8 cellular contexts compared by ENCODE assay signal in the genomic region with DNA sequence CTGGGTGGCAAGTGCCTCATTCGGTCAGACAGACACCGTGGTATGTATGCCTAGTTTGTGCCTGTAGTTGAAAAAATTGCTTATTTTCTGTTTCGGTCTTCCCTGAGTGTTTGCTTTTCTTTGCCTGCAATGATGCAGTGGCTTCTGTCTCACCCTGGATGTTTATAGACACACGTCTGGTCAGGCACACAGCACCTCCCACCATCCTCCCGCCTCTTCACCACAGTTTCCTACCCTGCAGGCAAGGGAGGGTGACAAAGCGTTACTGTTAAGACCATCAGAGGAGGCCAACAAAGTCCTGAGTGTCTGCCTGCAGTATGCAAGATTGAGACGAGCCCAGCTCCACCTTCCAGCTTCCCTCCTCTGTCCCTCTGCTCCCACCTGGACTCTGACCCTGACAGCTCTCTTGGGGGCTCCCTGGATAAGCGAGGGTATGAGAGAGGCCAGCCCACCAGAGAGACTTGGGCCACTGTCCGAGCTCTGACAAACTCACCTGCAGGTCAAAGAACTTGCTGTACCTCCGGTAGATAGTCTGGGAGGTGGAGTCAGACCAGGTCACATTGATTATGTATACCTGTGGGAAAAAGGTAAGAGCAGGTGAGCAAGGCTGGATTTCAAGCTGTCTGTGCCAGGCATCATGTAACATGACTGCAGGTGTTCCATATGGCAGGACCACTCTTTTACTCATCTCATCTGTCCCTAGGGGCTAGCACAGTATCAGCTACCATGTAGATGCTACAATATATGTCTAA. TPM values are rescaled to one million over a fixed set of nuclear protein-coding genes. Genes with fewer than 3 reads are reported as not detected.
DNase-seq lines count a peak whose midpoint lies in the region; ATAC-seq and TF ChIP-seq lines count a peak whose summit lies in the region.

No MANE protein-coding gene starts in this region.

- H3K79me1 ChIP-seq in mesenchymal stem cell (replicated peaks; ENCODE audit: low read length, poor library complexity, severe bottlenecking): no peaks in the 10 kb centered on the region

- no peak overlapping the region for H3K4ac ChIP-seq in mesenchymal stem cell (ENCODE audit: low read depth in 1 of 2, low read length in 2 of 2)

- 58% methylated on average over 10 of the region's 10 CpGs for WGBS in mesenchymal stem cell

- H2AK5ac ChIP-seq in mesenchymal stem cell (ENCODE audit: low read length, severe bottlenecking): no peak overlapping the region

- H2BK15ac ChIP-seq in mesenchymal stem cell (ENCODE audit: low read depth, poor library complexity, severe bottlenecking): no peak overlapping the region

- H3K9me3 ChIP-seq in mesenchymal stem cell (ENCODE audit: control insufficient read depth, low read length): no peaks in the 10 kb centered on the region

- no peak overlapping the region for H3K27ac ChIP-seq in mesenchymal stem cell (ENCODE audit: low read length, poor library complexity, severe bottlenecking)

- peaks cover 0 to 7% of the 10 kb centered on the region in 2 experiments for H3K27me3 ChIP-seq in mesenchymal stem cell (ENCODE audit: control insufficient read depth in 1 of 2, insufficient read depth in 1 of 2, low read length in 2 of 2)

- peaks cover 15% of the 10 kb centered on the region for H3K4me1 ChIP-seq in mesenchymal stem cell (ENCODE audit: control insufficient read depth, insufficient read depth, low read depth, low read length)

- H2AFZ ChIP-seq in mesenchymal stem cell (ENCODE audit: low read depth, low read length): no peak overlapping the region

- ATAC-seq in HG03520 (IDR thresholded peaks at IDR 0.05; ENCODE audit: unreplicated experiment): peak; percentile 84
- ATAC-seq in SK-N-SH treated with all-trans-retinoic acid at 6 μM for 48 hours: no peak

- no peak overlapping the region for H3K4me3 ChIP-seq in mesenchymal stem cell (ENCODE audit: insufficient read depth in 1 of 2, low read depth in 1 of 2, low read length in 2 of 2)

- no peak overlapping the region for H2BK5ac ChIP-seq in mesenchymal stem cell (ENCODE audit: low read depth, low read length, poor library complexity, severe bottlenecking)

- H3K14ac ChIP-seq in mesenchymal stem cell (ENCODE audit: low read length in 2 of 2): no peak overlapping the region

- H3K23ac ChIP-seq in mesenchymal stem cell (ENCODE audit: low read length in 2 of 2): peak overlapping the region in 1 of 2 experiments; percentile 50

- DNase-seq in activated T-cell treated with anti-CD3 and anti-CD28 coated beads for 24 hours (ENCODE audit: low read depth) (peak; percentile 12), mesenchymal stem cell (peak; percentile 86), NOMO-1 treated with dmso at 0.1 percent for 144 hours (lab: John Stamatoyannopoulos, UW; ENCODE audit: unreplicated experiment) (no peak), NOMO-1 treated with DMSO at 0.1 percent for 48 hours (lab: John Stamatoyannopoulos, UW; ENCODE audit: unreplicated experiment) (no peak)
- no peak for DNase-seq in activated T-cell treated with anti-CD3 and anti-CD28 coated beads, Interleukin-2, amount 50 U/mL, for 1 hour
- peak; percentile 26 to 39 for DNase-seq in activated CD4-positive, alpha-beta T cell treated with anti-CD3 and anti-CD28 coated beads, Interleukin-2, amount 50 U/mL, for 48 hours

- peak overlapping the region; percentile 22 for H4K91ac ChIP-seq in mesenchymal stem cell (ENCODE audit: low read length)

- peak overlapping the region in 1 of 2 experiments; percentile 21 for H2BK12ac ChIP-seq in mesenchymal stem cell (ENCODE audit: low read length in 2 of 2)

- no peak overlapping the region for H3K4me2 ChIP-seq in mesenchymal stem cell (ENCODE audit: low read length, poor library complexity, severe bottlenecking)

- no peak overlapping the region for H3K9ac ChIP-seq in mesenchymal stem cell (ENCODE audit: low read length)

- peaks cover 0 to 32% of the 10 kb centered on the region in 2 experiments for H3K36me3 ChIP-seq in mesenchymal stem cell (ENCODE audit: control insufficient read depth in 1 of 2, insufficient read depth in 2 of 2, low read depth in 1 of 2, low read length in 2 of 2)

- no peak overlapping the region for H2BK120ac ChIP-seq in mesenchymal stem cell (ENCODE audit: low read depth, low read length)

- peak overlapping the region in 1 of 2 experiments; percentile 60 for H3K18ac ChIP-seq in mesenchymal stem cell (ENCODE audit: low read depth in 1 of 2, low read length in 2 of 2)

- no peak overlapping the region for H4K8ac ChIP-seq in mesenchymal stem cell (ENCODE audit: low read length)

TF ChIP-seq in SK-N-SH treated with all-trans-retinoic acid at 6 μM for 48 hours, 23 proteins besides CTCF, POLR2A, EP300 and RAD21 (continues in another document):
- TF ChIP-seq BACH2 (CRISPR knock-in tag; IDR thresholded peaks at IDR 0.05; ENCODE audit: borderline replicate concordance) (no peak), SNAI2 (CRISPR knock-in tag; IDR thresholded peaks at IDR 0.05) (no peak), ZNF70 (CRISPR knock-in tag; IDR thresholded peaks at IDR 0.05) (no peak), ZNF8 (CRISPR knock-in tag; IDR thresholded peaks at IDR 0.05) (no peak), ZFP30 (CRISPR knock-in tag; IDR thresholded peaks at IDR 0.05) (no peak), TCF4 (CRISPR knock-in tag; IDR thresholded peaks at IDR 0.05; ENCODE audit: borderline replicate concordance) (no peak), CSDC2 (CRISPR knock-in tag; IDR thresholded peaks at IDR 0.05) (no peak), ARNTL (CRISPR knock-in tag; IDR thresholded peaks at IDR 0.05; ENCODE audit: borderline replicate concordance, low read depth) (no peak), GLIS3 (CRISPR knock-in tag; IDR thresholded peaks at IDR 0.05) (no peak), TOX (CRISPR knock-in tag; IDR thresholded peaks at IDR 0.05; ENCODE audit: borderline replicate concordance) (no peak)
- TF ChIP-seq, protein P1, sequence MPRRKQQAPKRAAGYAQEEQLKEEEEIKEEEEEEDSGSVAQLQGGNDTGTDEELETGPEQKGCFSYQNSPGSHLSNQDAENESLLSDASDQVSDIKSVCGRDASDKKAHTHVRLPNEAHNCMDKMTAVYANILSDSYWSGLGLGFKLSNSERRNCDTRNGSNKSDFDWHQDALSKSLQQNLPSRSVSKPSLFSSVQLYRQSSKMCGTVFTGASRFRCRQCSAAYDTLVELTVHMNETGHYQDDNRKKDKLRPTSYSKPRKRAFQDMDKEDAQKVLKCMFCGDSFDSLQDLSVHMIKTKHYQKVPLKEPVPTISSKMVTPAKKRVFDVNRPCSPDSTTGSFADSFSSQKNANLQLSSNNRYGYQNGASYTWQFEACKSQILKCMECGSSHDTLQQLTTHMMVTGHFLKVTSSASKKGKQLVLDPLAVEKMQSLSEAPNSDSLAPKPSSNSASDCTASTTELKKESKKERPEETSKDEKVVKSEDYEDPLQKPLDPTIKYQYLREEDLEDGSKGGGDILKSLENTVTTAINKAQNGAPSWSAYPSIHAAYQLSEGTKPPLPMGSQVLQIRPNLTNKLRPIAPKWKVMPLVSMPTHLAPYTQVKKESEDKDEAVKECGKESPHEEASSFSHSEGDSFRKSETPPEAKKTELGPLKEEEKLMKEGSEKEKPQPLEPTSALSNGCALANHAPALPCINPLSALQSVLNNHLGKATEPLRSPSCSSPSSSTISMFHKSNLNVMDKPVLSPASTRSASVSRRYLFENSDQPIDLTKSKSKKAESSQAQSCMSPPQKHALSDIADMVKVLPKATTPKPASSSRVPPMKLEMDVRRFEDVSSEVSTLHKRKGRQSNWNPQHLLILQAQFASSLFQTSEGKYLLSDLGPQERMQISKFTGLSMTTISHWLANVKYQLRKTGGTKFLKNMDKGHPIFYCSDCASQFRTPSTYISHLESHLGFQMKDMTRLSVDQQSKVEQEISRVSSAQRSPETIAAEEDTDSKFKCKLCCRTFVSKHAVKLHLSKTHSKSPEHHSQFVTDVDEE (CRISPR knock-in tag; IDR thresholded peaks at IDR 0.05): no peak
- TF ChIP-seq, protein P2, sequence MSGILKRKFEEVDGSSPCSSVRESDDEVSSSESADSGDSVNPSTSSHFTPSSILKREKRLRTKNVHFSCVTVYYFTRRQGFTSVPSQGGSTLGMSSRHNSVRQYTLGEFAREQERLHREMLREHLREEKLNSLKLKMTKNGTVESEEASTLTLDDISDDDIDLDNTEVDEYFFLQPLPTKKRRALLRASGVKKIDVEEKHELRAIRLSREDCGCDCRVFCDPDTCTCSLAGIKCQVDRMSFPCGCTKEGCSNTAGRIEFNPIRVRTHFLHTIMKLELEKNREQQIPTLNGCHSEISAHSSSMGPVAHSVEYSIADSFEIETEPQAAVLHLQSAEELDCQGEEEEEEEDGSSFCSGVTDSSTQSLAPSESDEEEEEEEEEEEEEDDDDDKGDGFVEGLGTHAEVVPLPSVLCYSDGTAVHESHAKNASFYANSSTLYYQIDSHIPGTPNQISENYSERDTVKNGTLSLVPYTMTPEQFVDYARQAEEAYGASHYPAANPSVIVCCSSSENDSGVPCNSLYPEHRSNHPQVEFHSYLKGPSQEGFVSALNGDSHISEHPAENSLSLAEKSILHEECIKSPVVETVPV (CRISPR knock-in tag; IDR thresholded peaks at IDR 0.05): no peak
- TF ChIP-seq, protein P3, sequence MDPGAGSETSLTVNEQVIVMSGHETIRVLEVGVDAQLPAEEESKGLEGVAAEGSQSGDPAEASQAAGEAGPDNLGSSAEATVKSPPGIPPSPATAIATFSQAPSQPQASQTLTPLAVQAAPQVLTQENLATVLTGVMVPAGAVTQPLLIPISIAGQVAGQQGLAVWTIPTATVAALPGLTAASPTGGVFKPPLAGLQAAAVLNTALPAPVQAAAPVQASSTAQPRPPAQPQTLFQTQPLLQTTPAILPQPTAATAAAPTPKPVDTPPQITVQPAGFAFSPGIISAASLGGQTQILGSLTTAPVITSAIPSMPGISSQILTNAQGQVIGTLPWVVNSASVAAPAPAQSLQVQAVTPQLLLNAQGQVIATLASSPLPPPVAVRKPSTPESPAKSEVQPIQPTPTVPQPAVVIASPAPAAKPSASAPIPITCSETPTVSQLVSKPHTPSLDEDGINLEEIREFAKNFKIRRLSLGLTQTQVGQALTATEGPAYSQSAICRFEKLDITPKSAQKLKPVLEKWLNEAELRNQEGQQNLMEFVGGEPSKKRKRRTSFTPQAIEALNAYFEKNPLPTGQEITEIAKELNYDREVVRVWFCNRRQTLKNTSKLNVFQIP (CRISPR knock-in tag; IDR thresholded peaks at IDR 0.05; ENCODE audit: borderline replicate concordance, low read depth): no peak
- TF ChIP-seq, protein P4, sequence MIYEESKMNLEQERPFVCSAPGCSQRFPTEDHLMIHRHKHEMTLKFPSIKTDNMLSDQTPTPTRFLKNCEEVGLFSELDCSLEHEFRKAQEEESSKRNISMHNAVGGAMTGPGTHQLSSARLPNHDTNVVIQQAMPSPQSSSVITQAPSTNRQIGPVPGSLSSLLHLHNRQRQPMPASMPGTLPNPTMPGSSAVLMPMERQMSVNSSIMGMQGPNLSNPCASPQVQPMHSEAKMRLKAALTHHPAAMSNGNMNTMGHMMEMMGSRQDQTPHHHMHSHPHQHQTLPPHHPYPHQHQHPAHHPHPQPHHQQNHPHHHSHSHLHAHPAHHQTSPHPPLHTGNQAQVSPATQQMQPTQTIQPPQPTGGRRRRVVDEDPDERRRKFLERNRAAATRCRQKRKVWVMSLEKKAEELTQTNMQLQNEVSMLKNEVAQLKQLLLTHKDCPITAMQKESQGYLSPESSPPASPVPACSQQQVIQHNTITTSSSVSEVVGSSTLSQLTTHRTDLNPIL (CRISPR knock-in tag; IDR thresholded peaks at IDR 0.05; ENCODE audit: low read depth): no peak

RNA-seq across cellular contexts. Expression of a gene that starts 54.4 kb away (rescaled TPM):
- polyA plus RNA-seq in mesenchymal stem cell (2013, experiment 1 of 2): 8.7 TPM
- 8.7 TPM for polyA plus RNA-seq in mesenchymal stem cell (2013, experiment 2 of 2)

Comparison
In these comparisons a context has a peak if more than half of its experiments do, and no peak if none do; other contexts are left out.
1. DNase-seq: peak in activated T-cell treated with anti-CD3 and anti-CD28 coated beads for 24 hours (single experiment), activated CD4-positive, alpha-beta T cell treated with anti-CD3 and anti-CD28 coated beads, Interleukin-2, amount 50 U/mL, for 48 hours (2 of 2) and mesenchymal stem cell (single experiment); none in activated T-cell treated with anti-CD3 and anti-CD28 coated beads, Interleukin-2, amount 50 U/mL, for 1 hour (single experiment), NOMO-1 treated with dmso at 0.1 percent for 144 hours (single experiment) and NOMO-1 treated with DMSO at 0.1 percent for 48 hours (single experiment).